ENCODE assay signal across 8 cellular contexts in the genomic region with DNA sequence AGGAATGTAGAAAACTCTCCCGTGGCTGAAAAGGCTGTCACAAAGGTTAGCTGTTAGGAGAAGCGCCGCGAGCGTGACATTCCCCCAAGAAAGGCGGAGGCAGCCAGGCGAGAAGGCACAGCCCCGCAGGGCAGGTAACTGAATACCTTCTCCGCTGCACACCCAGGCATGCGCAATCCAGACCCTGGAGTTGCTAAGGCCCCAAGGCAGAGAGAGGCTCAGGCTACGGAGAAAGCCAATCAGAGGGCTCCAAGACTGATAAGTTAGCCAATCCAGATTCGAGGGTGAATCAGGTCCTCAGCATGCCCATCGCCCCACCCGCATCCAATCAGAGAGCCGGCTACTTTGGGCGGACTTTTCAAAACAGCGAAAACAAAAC. TPM values are rescaled to one million over a fixed set of nuclear protein-coding genes. Genes with fewer than 3 reads are reported as not detected.
DNase-seq lines count a peak whose midpoint lies in the region; ATAC-seq and TF ChIP-seq lines count a peak whose summit lies in the region.

No MANE protein-coding gene starts in this region.

- H3K27ac Mint-ChIP-seq in natural killer cell treated with Interleukin-12 subunit alpha and Interleukin-12 subunit beta and Interleukin-15 and Interleukin-18, amount 100 ng/mL, for 72 hours = peak overlapping the region; percentile 89 to 97

- no peaks in the 10 kb centered on the region for H3K9me3 Mint-ChIP-seq in natural killer cell treated with Interleukin-12 subunit alpha and Interleukin-12 subunit beta and Interleukin-15 and Interleukin-18, amount 100 ng/mL, for 72 hours

- H3K4me3 ChIP-seq in Peyer's patch (peak overlapping the region; percentile 74 to 97 (median 86)), fibroblast of pulmonary artery (replicated peaks; ENCODE audit: low read depth, low read length) (peak overlapping the region; percentile 96)

- H3K4me1 ChIP-seq in Peyer's patch = peaks cover 0 to 23% (median 5%) of the 10 kb centered on the region in 4 donors

- H3K27ac ChIP-seq in KOPT-K1 (ENCODE audit: low read depth, low read length, poor library complexity, severe bottlenecking) (peak overlapping the region; percentile 83), Peyer's patch (peak overlapping the region; percentile 88 to 99 (median 90))

- TF ChIP-seq POLR2A in Peyer's patch (IDR thresholded peaks at IDR 0.05) = peak; percentile 58 to 81

- H3K36me3 Mint-ChIP-seq in natural killer cell treated with Interleukin-12 subunit alpha and Interleukin-12 subunit beta and Interleukin-15 and Interleukin-18, amount 100 ng/mL, for 72 hours = no peaks in the 10 kb centered on the region

- ATAC-seq in GM21825 (IDR thresholded peaks at IDR 0.05; ENCODE audit: unreplicated experiment) = peak; percentile 82
- peak; percentile 95 to 96 for ATAC-seq in natural killer cell treated with Interleukin-12 subunit alpha and Interleukin-12 subunit beta and Interleukin-15 and Interleukin-18, amount 100 ng/mL, for 72 hours
- ATAC-seq in stimulated activated naive CD8-positive, alpha-beta T cell treated with anti-CD3 and anti-CD28 coated beads, Interleukin-15, Interleukin-2, amounts not matched to agents 100 U/mL and 50 U/mL, for 24 hours = peak; percentile 97

- no peaks in the 10 kb centered on the region for H3K27me3 ChIP-seq in Peyer's patch

- peaks cover 10% of the 10 kb centered on the region in 2 donors for H3K4me1 Mint-ChIP-seq in natural killer cell treated with Interleukin-12 subunit alpha and Interleukin-12 subunit beta and Interleukin-15 and Interleukin-18, amount 100 ng/mL, for 72 hours (ENCODE audit: low read depth in 2 of 2)

- no peaks in the 10 kb centered on the region for H3K27me3 Mint-ChIP-seq in natural killer cell treated with Interleukin-12 subunit alpha and Interleukin-12 subunit beta and Interleukin-15 and Interleukin-18, amount 100 ng/mL, for 72 hours

- H3K36me3 ChIP-seq in KOPT-K1 (ENCODE audit: insufficient read depth, low read length) (peaks cover 27% of the 10 kb centered on the region), Peyer's patch (peaks cover 0 to 18% (median 0%) of the 10 kb centered on the region in 3 donors)

- TF ChIP-seq CTCF in Peyer's patch (IDR thresholded peaks at IDR 0.05) = no peak
- TF ChIP-seq CTCF in fibroblast of pulmonary artery (IDR thresholded peaks at IDR 0.05; ENCODE audit: low read length, missing control alignments) = no peak

- DNase-seq in Daoy (ENCODE audit: low read depth) (peak; percentile 94), Peyer's patch (peak; percentile 92 to 98 (median 96)), fibroblast of pulmonary artery (ENCODE audit: low read depth) (peak; percentile 99)
- peak; percentile 95 for DNase-seq in activated effector memory CD4-positive, alpha-beta T cell treated with Interleukin-2 at 50 U/mL for 16 hours
- peak; percentile 96 for DNase-seq in natural killer cell treated with Interleukin-12 subunit alpha and Interleukin-12 subunit beta and Interleukin-15 and Interleukin-18, amount 100 ng/mL, for 72 hours (ENCODE audit: low spot score)
- peak; percentile 88 for DNase-seq in stimulated activated naive CD8-positive, alpha-beta T cell treated with anti-CD3 and anti-CD28 coated beads, Interleukin-15, Interleukin-2, amounts not matched to agents 100 U/mL and 50 U/mL, for 24 hours

- peak overlapping the region; percentile 94 for H3K4me3 Mint-ChIP-seq in natural killer cell treated with Interleukin-12 subunit alpha and Interleukin-12 subunit beta and Interleukin-15 and Interleukin-18, amount 100 ng/mL, for 72 hours

- H3K9me3 ChIP-seq in KOPT-K1 (ENCODE audit: insufficient read depth, low read length, poor library complexity, severe bottlenecking) = no peaks in the 10 kb centered on the region
- H3K9me3 ChIP-seq in Peyer's patch = no peaks in the 10 kb centered on the region

RNA-seq across cellular contexts. Expression of a gene that starts 0.5 kb away (rescaled TPM):
- total RNA-seq in Daoy (2014; rRNA removed; shearing (Covaris generic)) = 3.0 and 6.7 TPM in 2 replicates
- total RNA-seq in Peyer's patch = 10 to 100 TPM; 19.8 to 29.7 (median 25.8) TPM
- 10 to 100 TPM; 10.3 to 29.0 TPM for total RNA-seq in natural killer cell treated with Interleukin-12 subunit alpha and Interleukin-12 subunit beta and Interleukin-15 and Interleukin-18, amount 100 ng/mL, for 72 hours

Comparison
In these comparisons a context has a peak if more than half of its experiments do, and no peak if none do; other contexts are left out.
1. Peak in every context shown above with its lines: DNase-seq, ATAC-seq, H3K4me3 ChIP-seq and H3K27ac ChIP-seq.